8 cellular contexts compared by ENCODE assay signal in the genomic region with DNA sequence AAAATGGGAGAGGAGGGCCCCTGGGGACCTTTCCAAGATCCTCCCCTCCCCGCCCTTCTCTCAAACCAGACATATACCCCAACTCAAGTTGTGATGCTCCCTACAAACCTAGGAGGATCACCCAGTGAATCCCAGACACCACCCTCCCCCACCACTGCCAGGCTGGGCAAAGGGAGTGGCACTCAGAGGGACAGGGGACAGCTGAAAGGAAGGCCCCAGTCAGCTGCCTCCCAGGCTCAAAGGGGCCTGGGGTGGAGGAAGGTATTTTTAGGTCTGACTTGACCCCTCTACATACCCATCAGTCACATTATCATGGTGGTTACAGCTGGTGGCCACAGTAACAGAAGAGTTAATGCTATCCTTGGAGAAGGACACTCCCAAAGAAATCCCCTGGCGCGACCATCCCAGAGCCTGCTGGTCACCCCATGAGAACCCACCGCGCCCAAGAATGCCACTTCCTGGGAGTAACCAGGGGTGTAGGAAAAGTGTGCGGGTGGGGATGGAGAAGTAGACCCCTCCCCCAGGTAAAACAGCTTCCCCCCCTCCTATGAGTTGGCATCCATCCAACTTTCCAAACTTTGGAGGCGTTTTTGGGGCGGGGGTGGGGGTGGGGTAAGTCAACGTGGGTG. TPM values are rescaled to one million over a fixed set of nuclear protein-coding genes. Genes with fewer than 3 reads are reported as not detected.
DNase-seq lines count a peak whose midpoint lies in the region; ATAC-seq, FAIRE-seq and TF ChIP-seq lines count a peak whose summit lies in the region.

No MANE protein-coding gene starts in this region.

- H3K4me1 ChIP-seq in BLaER1 = peaks cover 59% of the 10 kb centered on the region
- H3K4me1 ChIP-seq in KMS-11 (ENCODE audit: low read depth, poor library complexity, severe bottlenecking) = peaks cover 33% of the 10 kb centered on the region

- H3K4me2 ChIP-seq in BLaER1 (peak overlapping the region; percentile 98), KMS-11 (peak overlapping the region; percentile 97)

- no peak overlapping the region for H3K27ac Mint-ChIP-seq in nephron progenitor cell

- no peak for FAIRE-seq in urothelium cell line (lab: Jason Lieb, UNC)

- H3K4me1 Mint-ChIP-seq in nephron progenitor cell = peaks cover 82% of the 10 kb centered on the region

- no peaks in the 10 kb centered on the region for H3K27me3 ChIP-seq in BLaER1
- no peaks in the 10 kb centered on the region for H3K27me3 ChIP-seq in KMS-11 (ENCODE audit: insufficient read depth, low read depth)
- H3K27me3 ChIP-seq in dorsolateral prefrontal cortex = no peaks in the 10 kb centered on the region

- TF ChIP-seq CTCF in KMS-11 (conservative IDR thresholded peaks at IDR 0.05; ENCODE audit: low read depth, low read length) (no peak), dorsolateral prefrontal cortex (IDR thresholded peaks at IDR 0.05 in 54 of 56, conservative IDR thresholded peaks at IDR 0.05 in 2 of 56; ENCODE audit: low read depth in 1 of 56, partially characterized antibody in 56 of 56) (no peak), nephron progenitor cell (IDR thresholded peaks at IDR 0.05) (no peak)

- H3K4me3 Mint-ChIP-seq in nephron progenitor cell = peak overlapping the region; percentile 81

- H3K79me2 ChIP-seq in KMS-11 (ENCODE audit: insufficient read depth, low read depth) = peaks cover 17% of the 10 kb centered on the region

- no peak for ATAC-seq in HG02840 (IDR thresholded peaks at IDR 0.05; ENCODE audit: low FRiP score, unreplicated experiment)

- peaks cover 55% of the 10 kb centered on the region for H4K20me1 ChIP-seq in BLaER1
- no peaks in the 10 kb centered on the region for H4K20me1 ChIP-seq in KMS-11 (ENCODE audit: insufficient read depth)

- H3K27me3 Mint-ChIP-seq in nephron progenitor cell (ENCODE audit: low read depth, poor library complexity) = peaks cover 4% of the 10 kb centered on the region

- no peaks in the 10 kb centered on the region for H3K9me3 ChIP-seq in BLaER1

- peak overlapping the region; percentile 52; the same call in 1 of the 2 replicates for H3K9ac ChIP-seq in BLaER1
- H3K9ac ChIP-seq in KMS-11 = peak overlapping the region; percentile 1; the same call in 1 of the 2 replicates

- H3K4me3 ChIP-seq in BLaER1 (peak overlapping the region; percentile 87), KMS-11 (IDR thresholded peaks at IDR 0.05; ENCODE audit: insufficient read depth, low read depth, low read length) (no peak overlapping the region), dorsolateral prefrontal cortex (peak overlapping the region; percentile 68 to 98 (median 91))

- H3K27ac ChIP-seq in BLaER1 (peak overlapping the region; percentile 55; the same call in 1 of the 2 replicates), KMS-11 (peak overlapping the region; percentile 25; the same call in 1 of the 2 replicates), dorsolateral prefrontal cortex (peak overlapping the region in 53 of 59 donors; percentile 23 to 100 (median 95))

- H2AFZ ChIP-seq in KMS-11 (ENCODE audit: low read depth) = no peak overlapping the region

- no peaks in the 10 kb centered on the region for H3K9me3 Mint-ChIP-seq in nephron progenitor cell

- DNase-seq in dorsolateral prefrontal cortex = no peak
- DNase-seq in nephron progenitor cell = no peak
- DNase-seq in putamen (ENCODE audit: low spot score) = no peak
- no peak for DNase-seq in urothelium cell line (ENCODE audit: low spot score)
- no peak for DNase-seq in NCI-H2171 (lab: John Stamatoyannopoulos, UW)

- peaks cover 16% of the 10 kb centered on the region for H3K36me3 Mint-ChIP-seq in nephron progenitor cell (ENCODE audit: low read depth)

- H3K36me3 ChIP-seq in BLaER1 (peaks cover 41% of the 10 kb centered on the region), KMS-11 (ENCODE audit: insufficient read depth) (peaks cover 1% of the 10 kb centered on the region; the same call in 1 of the 2 replicates)

- intact Hi-C loops in dorsolateral prefrontal cortex (cut with DNase I) = loop anchor here (5.0 kb wide), 2 partner anchors 44 to 266 kb away; a partner anchor contains a TSS

RNA-seq across cellular contexts. Expression of a gene that starts 1.2 kb away (rescaled TPM):
- total RNA-seq in dorsolateral prefrontal cortex = 100 to 1,000 TPM in 63 of 120 experiments, 10 to 100 TPM in 57; 43.6 to 155 (median 101) TPM

RNA-seq across cellular contexts. Expression of a gene that starts 3.8 kb away (rescaled TPM):
- 100 to 1,000 TPM; 415 to 719 (median 536) TPM for total RNA-seq in dorsolateral prefrontal cortex

RNA-seq across cellular contexts. Expression of a gene that starts 29.4 kb away (rescaled TPM):
- 100 to 1,000 TPM in 2 of 120 experiments, 10 to 100 TPM in 118; 16.2 to 113 (median 58.6) TPM for total RNA-seq in dorsolateral prefrontal cortex

RNA-seq across cellular contexts. Expression of a gene that starts 30.3 kb away (rescaled TPM):
- total RNA-seq in dorsolateral prefrontal cortex = 1 to 10 TPM in 37 of 120 experiments, under 1 TPM in 58, not detected in 25; 0.18 to 2.6 (median 0.79) TPM

RNA-seq across cellular contexts. Expression of a gene that starts 44.9 kb away (rescaled TPM):
- total RNA-seq in dorsolateral prefrontal cortex = 10 to 100 TPM; 16.5 to 57.0 (median 33.4) TPM

Comparison
In these comparisons a context has a peak if more than half of its experiments do, and no peak if none do; other contexts are left out.
1. H3K27ac ChIP-seq: peak in every context shown above with its lines; median percentile 95 in dorsolateral prefrontal cortex; 55 in BLaER1; 25 in KMS-11.